1 cellular context compared by ENCODE assay signal in the genomic region with DNA sequence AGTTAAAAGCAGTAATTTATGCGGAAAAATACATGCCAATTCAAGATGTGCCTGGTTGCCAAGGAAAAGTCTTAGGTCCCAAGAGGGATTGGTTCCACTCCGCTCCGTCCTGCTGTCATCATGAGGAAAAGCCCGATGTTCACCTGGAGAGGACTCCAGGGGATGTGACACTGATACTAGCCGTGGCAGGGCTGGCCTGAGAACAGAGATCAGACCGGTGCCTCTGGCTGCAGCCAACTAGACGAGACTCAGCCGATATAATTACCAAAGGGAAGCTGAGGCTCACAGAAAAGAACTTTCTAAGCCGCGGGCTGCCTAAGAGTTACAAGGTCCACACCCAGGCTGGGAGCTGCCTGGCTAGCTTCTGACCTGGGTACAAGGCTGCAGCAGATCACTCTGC.
TF ChIP-seq lines count a peak whose summit lies in the region.

No MANE protein-coding gene starts in this region.

TF ChIP-seq in H1, 55 proteins besides CTCF, POLR2A, EP300 and RAD21 (continued from another document):
- TF ChIP-seq SRF (IDR thresholded peaks at IDR 0.05; ENCODE audit: low read depth, low read length) (no peak), KDM4A (IDR thresholded peaks at IDR 0.05; ENCODE audit: low read depth, low read length, severe bottlenecking) (no peak), CBX8 (IDR thresholded peaks at IDR 0.05; ENCODE audit: borderline replicate concordance, low read depth, low read length) (no peak)
